14 cellular contexts compared by ENCODE assay signal in the genomic region with DNA sequence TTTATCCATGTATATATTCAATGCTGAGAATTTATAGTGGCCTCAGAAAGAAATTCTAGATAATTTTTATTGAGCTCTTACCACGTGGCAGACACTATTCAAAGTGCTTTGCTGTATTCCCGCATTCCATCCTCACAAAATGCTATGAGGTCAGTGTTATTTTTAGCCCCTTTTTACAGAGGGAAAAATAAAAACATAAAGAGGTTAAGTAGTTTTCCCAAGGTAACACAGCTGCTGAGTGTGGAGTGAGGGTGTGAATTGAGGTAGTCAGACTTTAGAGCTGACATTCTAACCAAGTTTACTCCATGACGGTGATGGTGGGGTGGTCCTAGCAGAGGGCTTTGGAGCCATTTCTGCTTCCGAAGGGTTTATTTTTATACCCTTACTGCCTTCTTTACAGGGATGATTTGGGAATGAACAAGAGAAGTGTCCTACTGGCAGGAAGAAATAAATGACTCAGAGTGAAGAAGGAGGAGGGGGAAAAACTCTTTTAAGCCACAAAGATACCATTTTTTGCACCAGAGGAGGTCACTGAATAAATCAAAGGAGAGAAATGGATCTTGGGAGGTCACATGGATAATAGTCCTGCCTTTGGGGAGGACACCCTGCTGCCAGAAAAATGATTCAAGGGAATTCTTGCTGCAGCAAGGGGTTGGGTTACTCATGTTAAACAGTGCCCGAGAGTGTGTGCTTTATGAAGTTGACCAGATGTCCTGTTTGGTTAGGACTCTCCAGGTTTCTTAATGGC.
DNase-seq lines count a peak whose midpoint lies in the region; ATAC-seq and TF ChIP-seq lines count a peak whose summit lies in the region.
"Had no signal": no experiment of that assay in that cellular context is flagged by ENCODE, and none has a peak within 500 bp of the region (broad histone marks: within the 10 kb centered on the region; RNA-seq: fewer than 3 reads in every experiment).

No MANE protein-coding gene starts in this region.

- H3K9me3 ChIP-seq in smooth muscle cell (replicated peaks; ENCODE audit: low read depth), result no peaks in the 10 kb centered on the region
- H3K9me3 ChIP-seq: thoracic aorta had no signal

- H3K9ac ChIP-seq in smooth muscle cell (ENCODE audit: low read depth), result peak overlapping the region; percentile 76

- 19% methylated on average over 5 of the region's 5 CpGs for WGBS in smooth muscle cell (ENCODE audit: low lambda C conversion rate)

- ATAC-seq in left ventricle myocardium superior (peak; percentile 67), GM19324 (IDR thresholded peaks at IDR 0.05; ENCODE audit: low FRiP score, unreplicated experiment) (no peak), GM19467 (IDR thresholded peaks at IDR 0.05; ENCODE audit: unreplicated experiment) (no peak)
- ATAC-seq: activated CD8-positive, alpha-beta memory T cell treated with anti-CD3 and anti-CD28 coated beads, Interleukin-2, amount 10 ng/mL, durations not matched to agents 7 days and 5 days; foreskin keratinocyte; HepG2 had no signal

- no peaks in the 10 kb centered on the region for H3K27me3 ChIP-seq in smooth muscle cell (ENCODE audit: low read depth)
- H3K27me3 ChIP-seq: foreskin keratinocyte had no signal

- DNase-seq in NCI-H1092 treated with DMSO at 0.1 percent for 48 hours (lab: John Stamatoyannopoulos, UW) (peak; percentile 48), NCI-H1092 (lab: John Stamatoyannopoulos, UW) (no peak), SHP77 treated with DMSO at 0.1 percent for 48 hours (lab: John Stamatoyannopoulos, UW) (peak; percentile 60), left ventricle myocardium superior (no peak), smooth muscle cell (lab: John Stamatoyannopoulos, UW; ENCODE audit: unreplicated experiment) (no peak), NCI-H2171 (lab: John Stamatoyannopoulos, UW) (no peak)
- DNase-seq: activated CD8-positive, alpha-beta memory T cell treated with anti-CD3 and anti-CD28 coated beads, Interleukin-2, amount 10 ng/mL, durations not matched to agents 7 days and 5 days; amniotic stem cell; NCI-H774 had no signal

- no peaks in the 10 kb centered on the region for H3K79me2 ChIP-seq in smooth muscle cell (ENCODE audit: low read depth)

- H3F3A ChIP-seq in smooth muscle cell (ENCODE audit: low read depth), result peaks cover 23% of the 10 kb centered on the region

- H4K20me1 ChIP-seq in smooth muscle cell (ENCODE audit: low read depth), result no peaks in the 10 kb centered on the region

- TF ChIP-seq CTCF in smooth muscle cell (IDR thresholded peaks at IDR 0.05; ENCODE audit: borderline replicate concordance, insufficient read depth, poor library complexity, severe bottlenecking), result no peak

- peaks cover 20% of the 10 kb centered on the region for H3K4me1 ChIP-seq in smooth muscle cell (ENCODE audit: low read depth)

- no peaks in the 10 kb centered on the region for H3K36me3 ChIP-seq in smooth muscle cell (ENCODE audit: low read depth)
- H3K36me3 ChIP-seq: thoracic aorta had no signal

- intact Hi-C loops in left ventricle myocardium superior (cut with micrococcal nuclease), result no loop called here

- peak overlapping the region; percentile 96 for H3K27ac ChIP-seq in smooth muscle cell (ENCODE audit: low read depth)
- H3K27ac ChIP-seq: foreskin keratinocyte, thoracic aorta had no signal

- no peak overlapping the region for H3K4me3 ChIP-seq in smooth muscle cell

- peak overlapping the region; percentile 71 for H3K4me2 ChIP-seq in smooth muscle cell

- peak overlapping the region; percentile 81 for H2AFZ ChIP-seq in smooth muscle cell (ENCODE audit: low read depth)

Comparison
In these comparisons a context has a peak if more than half of its experiments do, and no peak if none do; other contexts are left out.
1. DNase-seq: peak in NCI-H1092 treated with DMSO at 0.1 percent for 48 hours (single experiment) and SHP77 treated with DMSO at 0.1 percent for 48 hours (single experiment); none in NCI-H1092 (single experiment), left ventricle myocardium superior (single experiment), smooth muscle cell (single experiment) and NCI-H2171 (single experiment).